8 cellular contexts compared by ENCODE assay signal in the genomic region with DNA sequence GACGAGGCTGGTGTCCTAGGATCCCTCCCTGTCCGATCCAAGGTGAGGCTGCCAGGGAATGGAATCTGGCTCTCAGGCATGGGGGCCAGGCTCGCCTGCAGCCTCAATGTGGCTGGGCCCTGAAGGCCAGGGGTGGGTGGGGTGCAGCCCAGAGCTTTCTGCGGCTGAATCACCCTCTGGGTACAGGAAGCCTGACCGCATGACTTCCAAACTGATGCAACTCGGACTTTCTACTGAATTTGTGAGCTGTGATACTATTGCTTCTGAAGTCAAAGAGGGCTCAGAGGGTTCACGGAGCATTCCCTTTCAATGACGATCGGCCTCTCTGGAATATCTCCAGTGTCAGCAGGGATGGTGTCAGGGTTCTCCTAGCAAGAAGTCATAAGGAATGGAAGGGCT.
DNase-seq lines count a peak whose midpoint lies in the region; ATAC-seq, FAIRE-seq and TF ChIP-seq lines count a peak whose summit lies in the region.

No MANE protein-coding gene starts in this region.

- no peak for ATAC-seq in SK-N-SH treated with all-trans-retinoic acid at 6 μM for 48 hours

- H3K9me3 ChIP-seq in mammary epithelial cell (replicated peaks; ENCODE audit: insufficient read depth, low read length) (no peaks in the 10 kb centered on the region), uterus (no peaks in the 10 kb centered on the region), WERI-Rb-1 (ENCODE audit: severe bottlenecking) (peaks cover 9% of the 10 kb centered on the region)

- CTCF ChIA-PET in mammary epithelial cell (lab: Charles Lee; ENCODE audit: low non-redundant PET) = no interaction called here

- H3K4me2 ChIP-seq in mammary epithelial cell (ENCODE audit: insufficient read depth, low read depth, low read length) = no peak overlapping the region

- peak; percentile 3 for DNase-seq in activated naive CD4-positive, alpha-beta T cell treated with Interleukin-2 at 50 U/mL for 16 hours
- no peak for DNase-seq in activated naive CD4-positive, alpha-beta T cell (lab: John Stamatoyannopoulos, UW)
- peak; percentile 38 for DNase-seq in mammary epithelial cell
- peak; percentile 89 for DNase-seq in mesenteric fat pad (ENCODE audit: low spot score)
- peak; percentile 42 to 57 for DNase-seq in uterus
- no peak for DNase-seq in WERI-Rb-1
- DNase-seq in D721Med (ENCODE audit: insufficient read length, low spot score) = no peak

- in situ Hi-C loops in mammary epithelial cell (cut with MboI; ENCODE audit: low sequenced_read_pairs in 2 of 2) = no loop called here

- H4K20me1 ChIP-seq in mammary epithelial cell (ENCODE audit: insufficient read depth, low read length) = no peaks in the 10 kb centered on the region

- TF ChIP-seq CTCF in mammary epithelial cell (conservative IDR thresholded peaks at IDR 0.05 in 1 of 2, IDR thresholded peaks at IDR 0.05 in 1 of 2; ENCODE audit: extremely low read depth in 1 of 2, insufficient read depth in 1 of 2, low read depth in 1 of 2, low read length in 2 of 2) (no peak), uterus (IDR thresholded peaks at IDR 0.05) (no peak), WERI-Rb-1 (IDR thresholded peaks at IDR 0.05; ENCODE audit: low read depth, low read length) (no peak), D721Med (IDR thresholded peaks at IDR 0.05; ENCODE audit: insufficient read depth, missing control alignments) (no peak)

- dilution Hi-C loops in mammary epithelial cell (cut with HindIII; ENCODE audit: low sequenced_read_pairs) = no loop called here

- intact Hi-C loops in mammary epithelial cell (cut with micrococcal nuclease) = no loop called here
- intact Hi-C loops in uterus (cut with DNase I; ENCODE audit: low total_unique reads) = no loop called here

- H3K9ac ChIP-seq in mammary epithelial cell (ENCODE audit: insufficient read depth, low read length) = no peak overlapping the region

- H3K4me3 ChIP-seq in mammary epithelial cell (replicated peaks in 1 of 3; ENCODE audit: insufficient read depth in 1 of 3, low read depth in 2 of 3, low read length in 3 of 3) (no peak overlapping the region), uterus (no peak overlapping the region), WERI-Rb-1 (ENCODE audit: low read depth, low read length) (no peak overlapping the region)

- H3K27me3 ChIP-seq in mammary epithelial cell (ENCODE audit: insufficient read depth, low read length) (peaks cover 2% of the 10 kb centered on the region), uterus (no peaks in the 10 kb centered on the region), WERI-Rb-1 (ENCODE audit: insufficient read depth, low read depth, severe bottlenecking) (no peaks in the 10 kb centered on the region)

- BruUV-seq in mammary epithelial cell (replicated peaks; lab: Mats Ljungman, UMichigan) = no TSS peak

- FAIRE-seq in D721Med (lab: Jason Lieb, UNC) = no peak

- WGBS in mammary epithelial cell (ENCODE audit: low coverage, missing lambda C conversion rate) = 91% methylated on average over 8 of the region's 9 CpGs

- H3K4me1 ChIP-seq in mammary epithelial cell (ENCODE audit: insufficient read depth, low read length) (no peaks in the 10 kb centered on the region), uterus (peaks cover 0 to 11% of the 10 kb centered on the region in 2 donors)

- no peaks in the 10 kb centered on the region for H3K79me2 ChIP-seq in mammary epithelial cell (ENCODE audit: insufficient read depth, low read length)

- H3K36me3 ChIP-seq in mammary epithelial cell (ENCODE audit: insufficient read depth, low read length) = no peaks in the 10 kb centered on the region
- no peaks in the 10 kb centered on the region for H3K36me3 ChIP-seq in uterus
- H3K36me3 ChIP-seq in WERI-Rb-1 = no peaks in the 10 kb centered on the region

- H3K27ac ChIP-seq in mammary epithelial cell (ENCODE audit: insufficient read depth, low read depth, low read length) = no peak overlapping the region
- peak overlapping the region; percentile 59 to 75 for H3K27ac ChIP-seq in uterus
- no peak overlapping the region for H3K27ac ChIP-seq in WERI-Rb-1

- no peak for TF ChIP-seq POLR2A in uterus (IDR thresholded peaks at IDR 0.05)

- H2AFZ ChIP-seq in mammary epithelial cell (ENCODE audit: low read depth, low read length) = no peak overlapping the region

TF ChIP-seq in SK-N-SH treated with all-trans-retinoic acid at 6 μM for 48 hours, 23 proteins besides CTCF, POLR2A, EP300 and RAD21 (continues in another document):
- TF ChIP-seq, protein P1, sequence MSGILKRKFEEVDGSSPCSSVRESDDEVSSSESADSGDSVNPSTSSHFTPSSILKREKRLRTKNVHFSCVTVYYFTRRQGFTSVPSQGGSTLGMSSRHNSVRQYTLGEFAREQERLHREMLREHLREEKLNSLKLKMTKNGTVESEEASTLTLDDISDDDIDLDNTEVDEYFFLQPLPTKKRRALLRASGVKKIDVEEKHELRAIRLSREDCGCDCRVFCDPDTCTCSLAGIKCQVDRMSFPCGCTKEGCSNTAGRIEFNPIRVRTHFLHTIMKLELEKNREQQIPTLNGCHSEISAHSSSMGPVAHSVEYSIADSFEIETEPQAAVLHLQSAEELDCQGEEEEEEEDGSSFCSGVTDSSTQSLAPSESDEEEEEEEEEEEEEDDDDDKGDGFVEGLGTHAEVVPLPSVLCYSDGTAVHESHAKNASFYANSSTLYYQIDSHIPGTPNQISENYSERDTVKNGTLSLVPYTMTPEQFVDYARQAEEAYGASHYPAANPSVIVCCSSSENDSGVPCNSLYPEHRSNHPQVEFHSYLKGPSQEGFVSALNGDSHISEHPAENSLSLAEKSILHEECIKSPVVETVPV (CRISPR knock-in tag; IDR thresholded peaks at IDR 0.05) = no peak
- TF ChIP-seq, protein P2, sequence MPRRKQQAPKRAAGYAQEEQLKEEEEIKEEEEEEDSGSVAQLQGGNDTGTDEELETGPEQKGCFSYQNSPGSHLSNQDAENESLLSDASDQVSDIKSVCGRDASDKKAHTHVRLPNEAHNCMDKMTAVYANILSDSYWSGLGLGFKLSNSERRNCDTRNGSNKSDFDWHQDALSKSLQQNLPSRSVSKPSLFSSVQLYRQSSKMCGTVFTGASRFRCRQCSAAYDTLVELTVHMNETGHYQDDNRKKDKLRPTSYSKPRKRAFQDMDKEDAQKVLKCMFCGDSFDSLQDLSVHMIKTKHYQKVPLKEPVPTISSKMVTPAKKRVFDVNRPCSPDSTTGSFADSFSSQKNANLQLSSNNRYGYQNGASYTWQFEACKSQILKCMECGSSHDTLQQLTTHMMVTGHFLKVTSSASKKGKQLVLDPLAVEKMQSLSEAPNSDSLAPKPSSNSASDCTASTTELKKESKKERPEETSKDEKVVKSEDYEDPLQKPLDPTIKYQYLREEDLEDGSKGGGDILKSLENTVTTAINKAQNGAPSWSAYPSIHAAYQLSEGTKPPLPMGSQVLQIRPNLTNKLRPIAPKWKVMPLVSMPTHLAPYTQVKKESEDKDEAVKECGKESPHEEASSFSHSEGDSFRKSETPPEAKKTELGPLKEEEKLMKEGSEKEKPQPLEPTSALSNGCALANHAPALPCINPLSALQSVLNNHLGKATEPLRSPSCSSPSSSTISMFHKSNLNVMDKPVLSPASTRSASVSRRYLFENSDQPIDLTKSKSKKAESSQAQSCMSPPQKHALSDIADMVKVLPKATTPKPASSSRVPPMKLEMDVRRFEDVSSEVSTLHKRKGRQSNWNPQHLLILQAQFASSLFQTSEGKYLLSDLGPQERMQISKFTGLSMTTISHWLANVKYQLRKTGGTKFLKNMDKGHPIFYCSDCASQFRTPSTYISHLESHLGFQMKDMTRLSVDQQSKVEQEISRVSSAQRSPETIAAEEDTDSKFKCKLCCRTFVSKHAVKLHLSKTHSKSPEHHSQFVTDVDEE (CRISPR knock-in tag; IDR thresholded peaks at IDR 0.05) = no peak
- no peak for TF ChIP-seq BACH2 (CRISPR knock-in tag; IDR thresholded peaks at IDR 0.05; ENCODE audit: borderline replicate concordance)
- no peak for TF ChIP-seq TCF4 (CRISPR knock-in tag; IDR thresholded peaks at IDR 0.05; ENCODE audit: borderline replicate concordance)
- TF ChIP-seq PPARA (CRISPR knock-in tag; IDR thresholded peaks at IDR 0.05; ENCODE audit: borderline replicate concordance) = no peak
- no peak for TF ChIP-seq ZFP3 (CRISPR knock-in tag; IDR thresholded peaks at IDR 0.05)
- no peak for TF ChIP-seq ZFP30 (CRISPR knock-in tag; IDR thresholded peaks at IDR 0.05)
- no peak for TF ChIP-seq TOX (CRISPR knock-in tag; IDR thresholded peaks at IDR 0.05; ENCODE audit: borderline replicate concordance)
- no peak for TF ChIP-seq OSR1 (CRISPR knock-in tag; IDR thresholded peaks at IDR 0.05)
- TF ChIP-seq ISL1 (CRISPR knock-in tag; IDR thresholded peaks at IDR 0.05) = no peak
- no peak for TF ChIP-seq RARB (CRISPR knock-in tag; IDR thresholded peaks at IDR 0.05)
- TF ChIP-seq, protein P3, sequence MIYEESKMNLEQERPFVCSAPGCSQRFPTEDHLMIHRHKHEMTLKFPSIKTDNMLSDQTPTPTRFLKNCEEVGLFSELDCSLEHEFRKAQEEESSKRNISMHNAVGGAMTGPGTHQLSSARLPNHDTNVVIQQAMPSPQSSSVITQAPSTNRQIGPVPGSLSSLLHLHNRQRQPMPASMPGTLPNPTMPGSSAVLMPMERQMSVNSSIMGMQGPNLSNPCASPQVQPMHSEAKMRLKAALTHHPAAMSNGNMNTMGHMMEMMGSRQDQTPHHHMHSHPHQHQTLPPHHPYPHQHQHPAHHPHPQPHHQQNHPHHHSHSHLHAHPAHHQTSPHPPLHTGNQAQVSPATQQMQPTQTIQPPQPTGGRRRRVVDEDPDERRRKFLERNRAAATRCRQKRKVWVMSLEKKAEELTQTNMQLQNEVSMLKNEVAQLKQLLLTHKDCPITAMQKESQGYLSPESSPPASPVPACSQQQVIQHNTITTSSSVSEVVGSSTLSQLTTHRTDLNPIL (CRISPR knock-in tag; IDR thresholded peaks at IDR 0.05; ENCODE audit: low read depth) = no peak
- TF ChIP-seq ARNTL (CRISPR knock-in tag; IDR thresholded peaks at IDR 0.05; ENCODE audit: borderline replicate concordance, low read depth) = no peak
- TF ChIP-seq CSDC2 (CRISPR knock-in tag; IDR thresholded peaks at IDR 0.05) = no peak
- TF ChIP-seq ZNF70 (CRISPR knock-in tag; IDR thresholded peaks at IDR 0.05) = no peak
- TF ChIP-seq ZNF8 (CRISPR knock-in tag; IDR thresholded peaks at IDR 0.05) = no peak
- no peak for TF ChIP-seq SNAI2 (CRISPR knock-in tag; IDR thresholded peaks at IDR 0.05)

Comparison
In these comparisons a context has a peak if more than half of its experiments do, and no peak if none do; other contexts are left out.
1. DNase-seq: peak in activated naive CD4-positive, alpha-beta T cell treated with Interleukin-2 at 50 U/mL for 16 hours (single experiment), mammary epithelial cell (single experiment), mesenteric fat pad (single experiment) and uterus (2 of 2); none in activated naive CD4-positive, alpha-beta T cell (0 of 4), WERI-Rb-1 (single experiment) and D721Med (single experiment).
2. H3K27ac ChIP-seq: peak in uterus (2 of 2); none in mammary epithelial cell (single experiment) and WERI-Rb-1 (single experiment).